Comparison of ENCODE assay signal across 17 cellular contexts in the genomic region with DNA sequence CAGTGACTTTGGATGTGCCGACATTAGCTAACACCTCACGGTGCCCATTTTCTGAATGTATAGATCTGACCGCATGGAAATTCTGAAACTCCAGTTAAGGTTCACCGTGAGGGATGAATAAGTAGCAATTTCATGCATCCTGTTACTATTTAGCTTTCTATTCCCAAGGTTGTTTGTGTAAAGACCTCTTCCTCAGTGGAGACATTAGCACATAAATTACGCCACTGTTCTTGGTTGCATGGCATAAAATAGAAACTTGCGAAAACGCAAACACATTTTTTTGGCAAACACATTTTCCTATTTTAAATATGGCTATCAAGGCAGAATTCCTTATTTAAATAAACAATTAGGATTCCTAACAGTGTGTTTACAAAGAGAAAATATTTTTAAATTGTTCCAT. TPM values are rescaled to one million over a fixed set of nuclear protein-coding genes. Genes with fewer than 3 reads are reported as not detected.
DNase-seq lines count a peak whose midpoint lies in the region; ATAC-seq, FAIRE-seq and TF ChIP-seq lines count a peak whose summit lies in the region.
"Had no signal": no experiment of that assay in that cellular context is flagged by ENCODE, and none has a peak within 500 bp of the region (broad histone marks: within the 10 kb centered on the region; RNA-seq: fewer than 3 reads in every experiment).

No MANE protein-coding gene starts in this region.

- H3K4me2 ChIP-seq in GM23248 (ENCODE audit: unreplicated experiment), result peak overlapping the region; percentile 83
- no peak overlapping the region for H3K4me2 ChIP-seq in astrocyte (ENCODE audit: low read length)
- H3K4me2 ChIP-seq: BLaER1 had no signal

- peaks cover 45% of the 10 kb centered on the region for H3K4me1 ChIP-seq in GM23248 (ENCODE audit: insufficient read depth)
- H3K4me1 ChIP-seq in astrocyte (ENCODE audit: insufficient read depth, low read length), result peaks cover 30% of the 10 kb centered on the region
- H3K4me1 ChIP-seq in gastroesophageal sphincter, result peaks cover 0 to 68% (median 31%) of the 10 kb centered on the region in 3 donors
- H3K4me1 ChIP-seq: BLaER1, Caco-2 had no signal

- no peak for ATAC-seq in gastroesophageal sphincter
- no peak for ATAC-seq in HG03565 (IDR thresholded peaks at IDR 0.05; ENCODE audit: unreplicated experiment)
- ATAC-seq: K562 had no signal

- TF ChIP-seq CTCF in astrocyte (IDR thresholded peaks at IDR 0.05; ENCODE audit: insufficient read depth, low read depth, low read length) (no peak), gastroesophageal sphincter (IDR thresholded peaks at IDR 0.05) (no peak)

- H3K9me3 Mint-ChIP-seq in astrocyte (ENCODE audit: unreplicated experiment), result no peaks in the 10 kb centered on the region
- H3K9me3 Mint-ChIP-seq: CD8-positive, alpha-beta memory T cell; H9 had no signal

- no peaks in the 10 kb centered on the region for H3K27me3 Mint-ChIP-seq in astrocyte (ENCODE audit: low read depth, unreplicated experiment)

- FAIRE-seq in astrocyte (lab: Jason Lieb, UNC), result no peak
- FAIRE-seq: A204.1, K562 had no signal

- peaks cover 31% of the 10 kb centered on the region for H3F3A ChIP-seq in GM23248 (ENCODE audit: insufficient read depth)

- H3K9ac ChIP-seq in GM23248, result peak overlapping the region; percentile 82
- H3K9ac ChIP-seq in astrocyte (ENCODE audit: low read length), result no peak overlapping the region
- H3K9ac ChIP-seq: BLaER1 had no signal

- in situ Hi-C loops in GM23248 (cut with MboI) (no loop called here), ACHN (cut with HindIII; ENCODE audit: low pct_ligation_motif_present, low pct_unique_long_range_greater_than_20kb, low sequenced_read_pairs) (no loop called here)

- H3K4me3 ChIP-seq in GM23248 (no peak overlapping the region), astrocyte (ENCODE audit: insufficient read depth, low read depth, low read length) (no peak overlapping the region), gastroesophageal sphincter (no peak overlapping the region)
- H3K4me3 ChIP-seq: BLaER1, K562 had no signal

- TF ChIP-seq POLR2A in gastroesophageal sphincter (IDR thresholded peaks at IDR 0.05), result no peak

- H2AFZ ChIP-seq in GM23248 (0 out of 2 replicates have a peak overlapping the region, but pooled peaks have one; percentile 4), astrocyte (ENCODE audit: low read depth, low read length) (no peak overlapping the region)

- no peaks in the 10 kb centered on the region for H4K20me1 ChIP-seq in GM23248 (ENCODE audit: insufficient read depth)
- H4K20me1 ChIP-seq in astrocyte (ENCODE audit: insufficient read depth, low read length), result no peaks in the 10 kb centered on the region
- H4K20me1 ChIP-seq: BLaER1 had no signal

- H3K79me2 ChIP-seq in GM23248 (ENCODE audit: insufficient read depth) (no peaks in the 10 kb centered on the region), astrocyte (ENCODE audit: insufficient read depth, low read length) (no peaks in the 10 kb centered on the region)

- H3K4me1 Mint-ChIP-seq in astrocyte (ENCODE audit: low read depth, unreplicated experiment), result peaks cover 12% of the 10 kb centered on the region
- H3K4me1 Mint-ChIP-seq: CD8-positive, alpha-beta memory T cell had no signal

- H3K9me3 ChIP-seq in GM23248 (ENCODE audit: low read depth), result no peaks in the 10 kb centered on the region
- H3K9me3 ChIP-seq in astrocyte (ENCODE audit: insufficient read depth, low read depth, low read length), result no peaks in the 10 kb centered on the region
- H3K9me3 ChIP-seq in gastroesophageal sphincter, result no peaks in the 10 kb centered on the region
- H3K9me3 ChIP-seq: BLaER1, Caco-2 had no signal

- H3K4me3 Mint-ChIP-seq in astrocyte (ENCODE audit: unreplicated experiment), result no peak overlapping the region
- H3K4me3 Mint-ChIP-seq: CD8-positive, alpha-beta memory T cell; H9 had no signal

- peaks cover 29% of the 10 kb centered on the region for H3K36me3 Mint-ChIP-seq in astrocyte (ENCODE audit: low read depth, unreplicated experiment)
- H3K36me3 Mint-ChIP-seq: CD8-positive, alpha-beta memory T cell had no signal

- H3K27ac ChIP-seq in GM23248 (peak overlapping the region; percentile 99), astrocyte (ENCODE audit: low read depth, low read length) (peak overlapping the region; percentile 85), gastroesophageal sphincter (peak overlapping the region in 3 of 4 donors; percentile 22 to 81 (median 50))
- H3K27ac ChIP-seq: BLaER1, HL-60 had no signal

- DNase-seq in GM23248, result no peak
- no peak for DNase-seq in astrocyte (ENCODE audit: low read depth)
- DNase-seq in middle frontal gyrus (ENCODE audit: extremely low spot score, low spot score), result no peak
- no peak for DNase-seq in ACHN
- DNase-seq in GM03348 (ENCODE audit: low spot score), result no peak
- DNase-seq: AML-193; Caco-2; CD8-positive, alpha-beta memory T cell; GF-D8; GOT3; H9 had no signal

- H3K9me2 ChIP-seq in GM23248 (ENCODE audit: insufficient read depth), result no peaks in the 10 kb centered on the region

- H3K36me3 ChIP-seq in GM23248 (ENCODE audit: low read depth) (no peaks in the 10 kb centered on the region), astrocyte (ENCODE audit: insufficient read depth, low read length) (peaks cover 7% of the 10 kb centered on the region), gastroesophageal sphincter (peaks cover 0 to 18% of the 10 kb centered on the region in 2 donors)

- H3K27me3 ChIP-seq in GM23248 (replicated peaks; ENCODE audit: insufficient read depth), result no peaks in the 10 kb centered on the region
- H3K27me3 ChIP-seq in astrocyte (ENCODE audit: insufficient read depth, low read length), result no peaks in the 10 kb centered on the region
- no peaks in the 10 kb centered on the region for H3K27me3 ChIP-seq in gastroesophageal sphincter
- H3K27me3 ChIP-seq: BLaER1 had no signal

- WGBS in GM23248 (ENCODE audit: low coverage in 1 of 2, low lambda C conversion rate in 2 of 2, missing lambda C conversion rate in 2 of 2), 2 experiments, result 95 to 97% methylated on average over 7 of the region's 7 CpGs
- WGBS in gastroesophageal sphincter (ENCODE audit: low coverage in 1 of 2), 2 donors, result 72 to 77% methylated on average over 7 of the region's 7 CpGs

- no peak for TF ChIP-seq EP300 in gastroesophageal sphincter (IDR thresholded peaks at IDR 0.05)

- no peak overlapping the region for H3K27ac Mint-ChIP-seq in astrocyte (ENCODE audit: unreplicated experiment)
- H3K27ac Mint-ChIP-seq: CD8-positive, alpha-beta memory T cell; H9 had no signal

RNA-seq across cellular contexts. Expression of a gene that starts 36.5 kb away (rescaled TPM):
- 2.2 and 2.4 TPM in 2 replicates for total RNA-seq in GM23248 (2014; rRNA removed; shearing (Covaris generic))
- polyA plus RNA-seq in GM23248 (2016; fragmentation: Nextera tagmentation; extraction: Ambion mirVana), result 0.78 and 1.6 TPM in 2 replicates
- total RNA-seq in astrocyte (41.7 and 42.1 TPM in 2 replicates), gastroesophageal sphincter (10 to 100 TPM; 25.2 to 83.5 (median 46.5) TPM)
- total RNA-seq: CD8-positive, alpha-beta memory T cell; K562 had no signal
- polyA plus RNA-seq: CD8-positive, alpha-beta memory T cell; K562 had no signal
